Comparison of ENCODE assay signal across 9 cellular contexts in the genomic region with DNA sequence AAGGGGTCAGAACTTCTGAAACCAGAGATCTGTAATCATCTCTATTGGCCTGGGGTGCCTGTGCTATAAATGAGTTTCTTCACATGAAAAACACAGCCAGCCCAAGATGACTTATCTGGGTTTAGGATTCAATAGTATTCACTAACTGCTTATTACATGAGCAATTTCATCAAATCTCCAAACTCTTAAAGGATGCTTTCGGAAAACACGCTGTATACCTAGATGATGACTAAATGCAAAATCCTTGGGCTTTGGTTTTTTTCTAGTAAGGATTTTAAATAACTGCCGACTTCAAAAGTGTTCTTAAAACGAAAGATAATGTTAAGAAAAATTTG. TPM values are rescaled to one million over a fixed set of nuclear protein-coding genes. Genes with fewer than 3 reads are reported as not detected.
DNase-seq lines count a peak whose midpoint lies in the region; ATAC-seq and TF ChIP-seq lines count a peak whose summit lies in the region.
"Had no signal": no experiment of that assay in that cellular context is flagged by ENCODE, and none has a peak within 500 bp of the region (broad histone marks: within the 10 kb centered on the region; RNA-seq: fewer than 3 reads in every experiment).

No MANE protein-coding gene starts in this region.

- H2BK120ac ChIP-seq in H9 (ENCODE audit: low read depth, low read length, poor library complexity, severe bottlenecking): no peak overlapping the region

- no peak overlapping the region for H3K23ac ChIP-seq in H9 (ENCODE audit: insufficient read length, low read depth, low read length)

- no peaks in the 10 kb centered on the region for H3K27me3 Mint-ChIP-seq in T-helper 17 cell
- no peaks in the 10 kb centered on the region; the same call in 1 of the 2 replicates for H3K27me3 Mint-ChIP-seq in H9 (ENCODE audit: low read depth)

- H3K79me2 ChIP-seq in H9 (ENCODE audit: insufficient read depth, low read length): no peaks in the 10 kb centered on the region

- H3T11ph ChIP-seq in H9 (ENCODE audit: low read length): no peak overlapping the region

- H3K36me3 Mint-ChIP-seq in T-helper 17 cell (ENCODE audit: low read depth) (peaks cover 8% of the 10 kb centered on the region), H9 (ENCODE audit: insufficient read depth in 1 of 3, low read depth in 3 of 3) (peaks cover 18 to 73% (median 37%) of the 10 kb centered on the region in 3 experiments)

- H3K36me3 ChIP-seq in skeletal muscle tissue (ENCODE audit: control insufficient read depth in 3 of 3, insufficient read depth in 3 of 3, low read length in 3 of 3): peaks cover 45 to 56% (median 55%) of the 10 kb centered on the region in 3 donors

- no CpG with 5 or more reads among the region's 4 CpGs for WGBS in H9 (ENCODE audit: extremely low coverage, insufficient read length, low lambda C conversion rate)

- H4K91ac ChIP-seq in H9 (ENCODE audit: insufficient read length, low read depth, low read length): no peak overlapping the region

- no peak overlapping the region for H2AFZ ChIP-seq in H9 (ENCODE audit: low read length)

- no peak overlapping the region for H2AK5ac ChIP-seq in H9 (ENCODE audit: insufficient read length, low read length)

- peak overlapping the region; percentile 46 for H3K27ac ChIP-seq in skeletal muscle tissue (ENCODE audit: low read depth, low read length)
- no peak overlapping the region for H3K27ac ChIP-seq in H9 (ENCODE audit: insufficient read length, low read depth, low read length)

- H4K8ac ChIP-seq in H9 (replicated peaks; ENCODE audit: insufficient read length, low read depth, low read length): no peak overlapping the region

- H3K27me3 ChIP-seq in skeletal muscle tissue (ENCODE audit: control insufficient read depth in 3 of 3, insufficient read depth in 3 of 3, low read length in 3 of 3): no peaks in the 10 kb centered on the region
- H3K27me3 ChIP-seq in H9 (ENCODE audit: insufficient read depth, low read length): no peaks in the 10 kb centered on the region

- peaks cover 2% of the 10 kb centered on the region for H4K20me1 ChIP-seq in H9 (ENCODE audit: control insufficient read depth, insufficient read depth, insufficient read length)

- H3K4ac ChIP-seq in H9 (ENCODE audit: low read depth, low read length): no peak overlapping the region

- H2BK5ac ChIP-seq in H9 (ENCODE audit: insufficient read length, low read length): no peak overlapping the region

- no peak for TF ChIP-seq CTCF in H9 (conservative IDR thresholded peaks at IDR 0.05)

- H3K4me2 ChIP-seq in H9 (ENCODE audit: insufficient read depth, insufficient read length, low read length): no peak overlapping the region

- H2BK20ac ChIP-seq in H9 (ENCODE audit: low read depth, low read length, poor library complexity, severe bottlenecking): no peak overlapping the region

- peaks cover 2% of the 10 kb centered on the region for H3K23me2 ChIP-seq in H9 (ENCODE audit: insufficient read length, low read depth, low read length, poor library complexity, severe bottlenecking)

- no peak overlapping the region for H3K18ac ChIP-seq in H9 (ENCODE audit: insufficient read length, low read depth, low read length)

- H3K9me3 Mint-ChIP-seq in H9: no peaks in the 10 kb centered on the region; a peak in 1 of 5 replicates

- H3K4me3 Mint-ChIP-seq in T-helper 17 cell (peak overlapping the region; percentile 80), H9 (no peak overlapping the region)

- no peaks in the 10 kb centered on the region for H3K9me3 ChIP-seq in T-helper 17 cell (ENCODE audit: control insufficient read depth, low read length, poor library complexity, severe bottlenecking)
- no peaks in the 10 kb centered on the region for H3K9me3 ChIP-seq in skeletal muscle tissue (ENCODE audit: control insufficient read depth in 3 of 3, low read length in 3 of 3)
- no peaks in the 10 kb centered on the region for H3K9me3 ChIP-seq in H9 (ENCODE audit: control insufficient read depth, low read depth, low read length)

- H3K4me1 Mint-ChIP-seq in T-helper 17 cell (peaks cover 47% of the 10 kb centered on the region), H9 (peaks cover 8 to 19% of the 10 kb centered on the region in 2 experiments)

- peaks cover 30 to 51% (median 35%) of the 10 kb centered on the region in 3 donors for H3K4me1 ChIP-seq in skeletal muscle tissue (ENCODE audit: control insufficient read depth in 3 of 3, insufficient read depth in 3 of 3, low read length in 3 of 3)
- H3K4me1 ChIP-seq in H9 (ENCODE audit: insufficient read depth, low read length): peaks cover 6% of the 10 kb centered on the region; the same call in 1 of the 2 replicates

- no peak overlapping the region for H2BK15ac ChIP-seq in H9 (ENCODE audit: low read depth, low read length)

- H3K56ac ChIP-seq in H9 (ENCODE audit: insufficient read length, low read depth, low read length): no peak overlapping the region

- no peaks in the 10 kb centered on the region for H3K79me1 ChIP-seq in H9 (ENCODE audit: insufficient read depth, low read depth, low read length, poor library complexity, severe bottlenecking)

- H3K4me3 ChIP-seq in skeletal muscle tissue (ENCODE audit: low read length in 3 of 3): no peak overlapping the region

- ATAC-seq in T-helper 17 cell (no peak), HG03571 (IDR thresholded peaks at IDR 0.05; ENCODE audit: unreplicated experiment) (no peak)

- H3K27ac Mint-ChIP-seq in T-helper 17 cell: peak overlapping the region; percentile 100
- no peak overlapping the region for H3K27ac Mint-ChIP-seq in H9

- H4K5ac ChIP-seq in H9 (ENCODE audit: insufficient read length, low read depth, low read length): no peak overlapping the region

- peak; percentile 58 for DNase-seq in GM04503 (ENCODE audit: low read depth)
- no peak for DNase-seq in T-helper 17 cell
- DNase-seq in fibroblast of gingiva (ENCODE audit: low read depth): peak; percentile 40
- DNase-seq in H9: no peak
- no peak for DNase-seq in D341Med (ENCODE audit: low spot score)
- no peak for DNase-seq in NCI-H345 (lab: John Stamatoyannopoulos, UW)
- DNase-seq: NCI-H1436 treated with DMSO at 0.1 percent for 48 hours had no signal

- H2BK12ac ChIP-seq in H9 (ENCODE audit: insufficient read length, low read depth, low read length): no peak overlapping the region

- no peak overlapping the region for H3K14ac ChIP-seq in H9 (ENCODE audit: insufficient read depth, low read length)

- H3K9ac ChIP-seq in skeletal muscle tissue (ENCODE audit: low read depth in 1 of 3, low read length in 3 of 3) (no peak overlapping the region), H9 (ENCODE audit: extremely low read depth, insufficient read length, low read length) (no peak overlapping the region)

RNA-seq across cellular contexts. Expression of a gene that starts 18.4 kb away (rescaled TPM):
- 10 to 100 TPM; 45.6 to 51.4 TPM for total RNA-seq in T-helper 17 cell
- total RNA-seq in skeletal muscle tissue: 39.7 TPM
- 35.8 and 36.7 TPM in 2 replicates for total RNA-seq in H9 (2021)

RNA-seq across cellular contexts. Expression of a gene that starts 18.6 kb away (rescaled TPM):
- total RNA-seq in T-helper 17 cell: 1 to 10 TPM; 2.7 to 3.6 TPM
- total RNA-seq in skeletal muscle tissue: 12.5 TPM
- 13.3 and 13.7 TPM in 2 replicates for total RNA-seq in H9 (2021)

RNA-seq across cellular contexts. Expression of a gene that starts 35.2 kb away (rescaled TPM):
- 10 to 100 TPM; 65.0 to 76.4 TPM for total RNA-seq in T-helper 17 cell
- total RNA-seq in skeletal muscle tissue: 14.6 TPM
- 25.6 and 30.3 TPM in 2 replicates for total RNA-seq in H9 (2021)

RNA-seq across cellular contexts. Expression of a gene that starts 35.4 kb away (rescaled TPM):
- total RNA-seq in T-helper 17 cell: 1 to 10 TPM; 5.5 to 6.3 TPM
- 14.6 TPM for total RNA-seq in skeletal muscle tissue
- 23.5 and 24.4 TPM in 2 replicates for total RNA-seq in H9 (2021)

Comparison
In these comparisons a context has a peak if more than half of its experiments do, and no peak if none do; other contexts are left out.
1. DNase-seq: peak in GM04503 (single experiment) and fibroblast of gingiva (single experiment); none in T-helper 17 cell (0 of 3), H9 (single experiment), D341Med (single experiment) and NCI-H345 (single experiment).